ENCODE assay signal across 10 cellular contexts in the genomic region with DNA sequence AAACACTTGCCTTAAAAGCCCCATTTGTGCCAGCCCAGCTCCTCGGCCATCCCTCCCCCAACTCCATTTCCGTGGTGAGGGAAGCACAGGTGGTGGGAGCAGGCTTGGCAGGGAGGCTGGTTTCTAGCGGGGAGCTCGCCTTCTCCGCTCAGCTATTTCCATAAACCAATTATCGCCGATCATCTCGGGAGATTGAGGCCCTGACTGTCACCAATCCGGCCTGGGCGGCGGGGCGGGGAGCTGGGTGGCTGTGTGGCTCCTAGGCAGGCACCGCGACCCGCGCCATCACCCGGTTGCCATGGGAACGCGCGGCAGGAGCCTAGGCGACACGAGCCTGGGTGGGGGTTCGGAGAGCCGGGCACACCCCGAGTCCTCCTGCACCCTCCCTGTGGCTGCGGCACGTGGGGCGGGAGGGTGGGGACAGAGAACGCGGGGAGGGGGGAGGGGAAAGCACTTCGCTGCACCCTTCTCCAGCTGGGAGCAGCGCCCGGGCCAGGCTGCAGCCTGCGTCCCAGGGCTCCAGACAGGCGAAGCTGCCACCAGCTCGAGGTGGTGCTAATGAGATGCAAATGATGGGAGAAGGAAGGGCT. TPM values are rescaled to one million over a fixed set of nuclear protein-coding genes. Genes with fewer than 3 reads are reported as not detected.
A peak's percentile ranks its signal among the peaks of the same experiment; 100 is the strongest.
DNase-seq lines count a peak whose midpoint lies in the region; ATAC-seq and TF ChIP-seq lines count a peak whose summit lies in the region.
"Had no signal": no experiment of that assay in that cellular context is flagged by ENCODE, and none has a peak within 500 bp of the region (broad histone marks: within the 10 kb centered on the region; RNA-seq: fewer than 3 reads in every experiment).

No MANE protein-coding gene starts in this region.

- H3K9me1 ChIP-seq in IMR-90 (ENCODE audit: insufficient read depth, low read length), result peaks cover 5% of the 10 kb centered on the region; the same call in 1 of the 2 replicates

- no peak overlapping the region for H3K23ac ChIP-seq in IMR-90 (ENCODE audit: low read depth, low read length)

- ATAC-seq in IMR-90 (ENCODE audit: low read depth) (no peak), HG03460 (IDR thresholded peaks at IDR 0.05; ENCODE audit: unreplicated experiment) (no peak)

- no peaks in the 10 kb centered on the region for H3K36me3 Mint-ChIP-seq in activated T-helper 1 cell treated with anti-CD3 and anti-CD28 coated beads, Interleukin-12 subunit alpha, Interleukin-12 subunit beta, Interleukin-2, Interleukin-4 antibody, amounts not matched to agents 30 ng/mL and 10 ng/mL and 1 ng/mL, durations not matched to agents 14 hours and 24 hours and 36 hours (ENCODE audit: low read depth)

- peaks cover 30% of the 10 kb centered on the region for H3K27me3 Mint-ChIP-seq in activated T-helper 1 cell treated with anti-CD3 and anti-CD28 coated beads, Interleukin-12 subunit alpha, Interleukin-12 subunit beta, Interleukin-2, Interleukin-4 antibody, amounts not matched to agents 30 ng/mL and 10 ng/mL and 1 ng/mL, durations not matched to agents 14 hours and 24 hours and 36 hours (ENCODE audit: insufficient read depth)

- H2BK120ac ChIP-seq in IMR-90 (ENCODE audit: low read depth, low read length), result no peak overlapping the region

- intact Hi-C loops in IMR-90 (cut with micrococcal nuclease), result no loop called here
- intact Hi-C loops in posterior vena cava (cut with DNase I), result no loop called here
- intact Hi-C loops in activated T-helper 1 cell treated with anti-CD3 and anti-CD28 coated beads, Interleukin-12 subunit alpha, Interleukin-12 subunit beta, Interleukin-2, Interleukin-4 antibody, amounts not matched to agents 30 ng/mL and 10 ng/mL and 1 ng/mL, durations not matched to agents 14 hours and 24 hours and 36 hours (cut with micrococcal nuclease), result no loop called here

- TF ChIP-seq CTCF in AG09309 (IDR thresholded peaks at IDR 0.05; ENCODE audit: control insufficient read depth, insufficient read depth, low read depth, low read length, missing control alignments) (no peak), IMR-90 (conservative IDR thresholded peaks at IDR 0.05; ENCODE audit: low read depth, low read length) (no peak)

- no peak for DNase-seq in AG09309 (ENCODE audit: low read depth)
- no peak for DNase-seq in IMR-90
- peak; percentile 74 to 86 for DNase-seq in SJCRH30
- peak; percentile 17 to 45 for DNase-seq in hippocampal formation (lab: John Stamatoyannopoulos, UW)
- DNase-seq in posterior vena cava (ENCODE audit: low spot score), result no peak
- no peak for DNase-seq in Kasumi-1 (lab: John Stamatoyannopoulos, UW)
- no peak for DNase-seq in activated T-helper 1 cell treated with anti-CD3 and anti-CD28 coated beads, Interleukin-12 subunit alpha, Interleukin-12 subunit beta, Interleukin-2, Interleukin-4 antibody, amounts not matched to agents 30 ng/mL and 10 ng/mL and 1 ng/mL, durations not matched to agents 14 hours and 24 hours and 36 hours (ENCODE audit: low spot score)
- DNase-seq: Calu3, cerebellar nuclear complex had no signal

- no peak for TF ChIP-seq POLR2A in IMR-90 (IDR thresholded peaks at IDR 0.05; ENCODE audit: low read depth, low read length)

- TF ChIP-seq RAD21 in IMR-90 (IDR thresholded peaks at IDR 0.05; ENCODE audit: low read length), result no peak

- H3K4ac ChIP-seq in IMR-90 (ENCODE audit: low read depth, low read length), result no peak overlapping the region

- no peak overlapping the region for H3K4me2 ChIP-seq in IMR-90 (ENCODE audit: low read depth, low read length)

- no peak overlapping the region for H4K91ac ChIP-seq in IMR-90 (ENCODE audit: insufficient read depth, low read depth, low read length)

- H3K56ac ChIP-seq in IMR-90 (ENCODE audit: extremely low read depth, insufficient read depth, low read length), result no peak overlapping the region

- H4K5ac ChIP-seq in IMR-90 (ENCODE audit: low read depth, low read length), result no peak overlapping the region

- H2BK15ac ChIP-seq in IMR-90 (ENCODE audit: low read depth, low read length), result no peak overlapping the region

- no peak overlapping the region for H3K9ac ChIP-seq in IMR-90 (ENCODE audit: low read depth, low read length)

- no peak overlapping the region for H3K27ac Mint-ChIP-seq in activated T-helper 1 cell treated with anti-CD3 and anti-CD28 coated beads, Interleukin-12 subunit alpha, Interleukin-12 subunit beta, Interleukin-2, Interleukin-4 antibody, amounts not matched to agents 30 ng/mL and 10 ng/mL and 1 ng/mL, durations not matched to agents 14 hours and 24 hours and 36 hours

- peak overlapping the region; percentile 35 for H2AK9ac ChIP-seq in IMR-90 (replicated peaks; ENCODE audit: low read depth, low read length, poor library complexity)

- dilution Hi-C loops in IMR-90 (cut with HindIII; ENCODE audit: low sequenced_read_pairs, unreplicated experiment), result no loop called here

- no peak overlapping the region for H2BK5ac ChIP-seq in IMR-90 (ENCODE audit: low read depth, low read length, poor library complexity, severe bottlenecking)

- no TSS peak for BruUV-seq in IMR-90 (replicated peaks; lab: Mats Ljungman, UMichigan)

- H3K27ac ChIP-seq in IMR-90 (ENCODE audit: insufficient read depth, low read length), result no peak overlapping the region
- no peak overlapping the region for H3K27ac ChIP-seq in SJCRH30

- H3K9me3 ChIP-seq in IMR-90 (ENCODE audit: control insufficient read depth, insufficient read depth, low read length) (no peaks in the 10 kb centered on the region), SJCRH30 (replicated peaks) (no peaks in the 10 kb centered on the region)

- H2AFZ ChIP-seq in IMR-90 (replicated peaks; ENCODE audit: low read length, poor library complexity), result no peak overlapping the region

- H2AK5ac ChIP-seq in IMR-90 (ENCODE audit: low read depth, low read length), result no peak overlapping the region

- POLR2A ChIA-PET in IMR-90 (lab: Charles Lee; ENCODE audit: unreplicated experiment), result no interaction called here

- H3K4me3 ChIP-seq in AG09309 (ENCODE audit: control insufficient read depth, low read depth, low read length), result peak overlapping the region; percentile 5; the same call in 1 of the 2 replicates
- H3K4me3 ChIP-seq in IMR-90 (ENCODE audit: insufficient read depth, low read depth, low read length), result no peak overlapping the region
- H3K4me3 ChIP-seq in SJCRH30, result peak overlapping the region; percentile 47

- 10% methylated on average over 8 of the region's 36 CpGs; no CpG with 5 or more reads in 1 of the 2 experiments for WGBS in IMR-90 (ENCODE audit: extremely low coverage in 2 of 2, insufficient read length in 1 of 2), 2 experiments

- H3K4me3 Mint-ChIP-seq in activated T-helper 1 cell treated with anti-CD3 and anti-CD28 coated beads, Interleukin-12 subunit alpha, Interleukin-12 subunit beta, Interleukin-2, Interleukin-4 antibody, amounts not matched to agents 30 ng/mL and 10 ng/mL and 1 ng/mL, durations not matched to agents 14 hours and 24 hours and 36 hours, result no peak overlapping the region

- no peak overlapping the region for H2BK20ac ChIP-seq in IMR-90 (ENCODE audit: low read depth, low read length)

- no peak overlapping the region for H3K18ac ChIP-seq in IMR-90 (ENCODE audit: low read depth, low read length)

- H3K36me3 ChIP-seq in IMR-90 (ENCODE audit: control insufficient read depth, insufficient read depth, low read length) (no peaks in the 10 kb centered on the region), SJCRH30 (no peaks in the 10 kb centered on the region)

- CTCF ChIA-PET in IMR-90 (lab: Yijun Ruan, JAX), result no interaction called here

- no peak overlapping the region for H4K8ac ChIP-seq in IMR-90 (ENCODE audit: low read depth in 2 of 2, low read length in 2 of 2)

- H3K79me1 ChIP-seq in IMR-90 (ENCODE audit: low read depth in 1 of 2, low read length in 2 of 2), result no peaks in the 10 kb centered on the region

- peaks cover 32% of the 10 kb centered on the region for H3K27me3 ChIP-seq in IMR-90 (ENCODE audit: control insufficient read depth, insufficient read depth, low read length)
- no peaks in the 10 kb centered on the region for H3K27me3 ChIP-seq in SJCRH30

- peaks cover 2% of the 10 kb centered on the region; the same call in 1 of the 2 replicates for H3K4me1 ChIP-seq in IMR-90 (ENCODE audit: control insufficient read depth, insufficient read depth, low read length)
- peaks cover 41% of the 10 kb centered on the region for H3K4me1 ChIP-seq in SJCRH30

- no peaks in the 10 kb centered on the region for H4K20me1 ChIP-seq in IMR-90 (ENCODE audit: insufficient read depth, low read length)

- H3K4me1 Mint-ChIP-seq in activated T-helper 1 cell treated with anti-CD3 and anti-CD28 coated beads, Interleukin-12 subunit alpha, Interleukin-12 subunit beta, Interleukin-2, Interleukin-4 antibody, amounts not matched to agents 30 ng/mL and 10 ng/mL and 1 ng/mL, durations not matched to agents 14 hours and 24 hours and 36 hours (ENCODE audit: low read depth), result no peaks in the 10 kb centered on the region

- in situ Hi-C loops in IMR-90 (cut with MboI; ENCODE audit: low sequenced_read_pairs), result no loop called here

- H3K14ac ChIP-seq in IMR-90 (replicated peaks; ENCODE audit: low read depth, low read length), result no peak overlapping the region

- H3K9me3 Mint-ChIP-seq in activated T-helper 1 cell treated with anti-CD3 and anti-CD28 coated beads, Interleukin-12 subunit alpha, Interleukin-12 subunit beta, Interleukin-2, Interleukin-4 antibody, amounts not matched to agents 30 ng/mL and 10 ng/mL and 1 ng/mL, durations not matched to agents 14 hours and 24 hours and 36 hours, result no peaks in the 10 kb centered on the region

TF ChIP-seq in IMR-90, 13 proteins besides CTCF, POLR2A, EP300 and RAD21 (continues in another document):
- no peak for TF ChIP-seq RFX5 (IDR thresholded peaks at IDR 0.05; ENCODE audit: low read depth, low read length)
- TF ChIP-seq BHLHE40 (IDR thresholded peaks at IDR 0.05; ENCODE audit: low read depth, low read length), result no peak

RNA-seq across cellular contexts. Expression of a gene that starts 9.3 kb away (rescaled TPM):
- not detected in 2 replicates for total RNA-seq in IMR-90 (2012; rRNA removed)
- polyA plus RNA-seq in IMR-90 (2012; rRNA removed), result not detected in 2 replicates
- not detected in 2 replicates for polyA plus RNA-seq in IMR-90 (2012; cell fraction: cytosol; rRNA removed)
- not detected in 2 replicates for polyA plus RNA-seq in IMR-90 (2012; cell fraction: nucleus; rRNA removed; ENCODE audit: low replicate concordance)
- total RNA-seq in SJCRH30 (2014; rRNA removed; shearing (Covaris generic)), result 0.38 and 1.2 TPM in 2 replicates
- not detected for total RNA-seq in posterior vena cava
- not detected in 2 replicates for total RNA-seq in activated T-helper 1 cell treated with anti-CD3 and anti-CD28 coated beads, Interleukin-12 subunit alpha, Interleukin-12 subunit beta, Interleukin-2, Interleukin-4 antibody, amounts not matched to agents 30 ng/mL and 10 ng/mL and 1 ng/mL, durations not matched to agents 14 hours and 24 hours and 36 hours

RNA-seq across cellular contexts. Expression of a gene that starts 42.9 kb away (rescaled TPM):
- not detected in 2 replicates for total RNA-seq in IMR-90 (2012; rRNA removed)
- 0.14 and 0.17 TPM in 2 replicates for polyA plus RNA-seq in IMR-90 (2012; rRNA removed)
- 0.11 TPM in 1 of 2 replicates, not detected in the other for polyA plus RNA-seq in IMR-90 (2012; cell fraction: cytosol; rRNA removed)
- 0.37 and 0.60 TPM in 2 replicates for polyA plus RNA-seq in IMR-90 (2012; cell fraction: nucleus; rRNA removed; ENCODE audit: low replicate concordance)
- 67.8 and 94.4 TPM in 2 replicates for total RNA-seq in SJCRH30 (2014; rRNA removed; shearing (Covaris generic))
- total RNA-seq in posterior vena cava, result 1 to 10 TPM in 1 of 2 donors, not detected in 1; 1.3 TPM
- total RNA-seq in activated T-helper 1 cell treated with anti-CD3 and anti-CD28 coated beads, Interleukin-12 subunit alpha, Interleukin-12 subunit beta, Interleukin-2, Interleukin-4 antibody, amounts not matched to agents 30 ng/mL and 10 ng/mL and 1 ng/mL, durations not matched to agents 14 hours and 24 hours and 36 hours, result 0.23 TPM in 1 of 2 replicates, not detected in the other

Comparison
In these comparisons a context has a peak if more than half of its experiments do, and no peak if none do; other contexts are left out.
1. DNase-seq: peak in SJCRH30 (2 of 2) and hippocampal formation (2 of 2); none in AG09309 (single experiment), IMR-90 (single experiment), posterior vena cava (single experiment), Kasumi-1 (0 of 2) and activated T-helper 1 cell treated with anti-CD3 and anti-CD28 coated beads, Interleukin-12 subunit alpha, Interleukin-12 subunit beta, Interleukin-2, Interleukin-4 antibody, amounts not matched to agents 30 ng/mL and 10 ng/mL and 1 ng/mL, durations not matched to agents 14 hours and 24 hours and 36 hours (single experiment).
2. RNA of a gene that starts 42.9 kb away (total RNA-seq): 67.8 to 94.4 TPM in SJCRH30; 1.3 TPM in posterior vena cava, 0.23 TPM in activated T-helper 1 cell treated with anti-CD3 and anti-CD28 coated beads, Interleukin-12 subunit alpha, Interleukin-12 subunit beta, Interleukin-2, Interleukin-4 antibody, amounts not matched to agents 30 ng/mL and 10 ng/mL and 1 ng/mL, durations not matched to agents 14 hours and 24 hours and 36 hours and not detected in IMR-90; every median in the first group is over 10 times any median in the second.